32 cellular contexts compared by ENCODE assay signal in genomic region chr6:133635447-133635846, GRCh38.
"Had no signal": no experiment of that assay in that cellular context is flagged by ENCODE, and none has a peak within 500 bp of the region (broad histone marks: within the 10 kb centered on the region; RNA-seq: fewer than 3 reads in every experiment).

No MANE protein-coding gene starts in this region.

- H3K4me1 ChIP-seq: adrenal gland, body of pancreas had no signal

- H3K9me3 ChIP-seq: adrenal gland, body of pancreas, esophagus squamous epithelium, gastroesophageal sphincter had no signal

- H3K27ac ChIP-seq: adrenal gland, body of pancreas, epithelial cell of prostate, gastroesophageal sphincter, WERI-Rb-1 had no signal

- H3K27me3 ChIP-seq: adrenal gland, body of pancreas, esophagus squamous epithelium, gastroesophageal sphincter had no signal

- H3K4me3 ChIP-seq: adrenal gland, body of pancreas, esophagus squamous epithelium, gastroesophageal sphincter had no signal

- DNase-seq: activated B cell treated with CpG ODN at 0.5 μM for 24 hours; activated CD4-positive, alpha-beta T cell treated with anti-CD3 and anti-CD28 coated beads for 48 hours; activated CD4-positive, alpha-beta T cell treated with anti-CD3 and anti-CD28 coated beads, Interleukin-2, amount 50 U/mL, for 1 hour; activated CD4-positive, alpha-beta T cell treated with anti-CD3 and anti-CD28 coated beads, Interleukin-2, amount 50 U/mL, for 48 hours; activated CD8-positive, alpha-beta memory T cell treated with anti-CD3 and anti-CD28 coated beads, Interleukin-2, amount 10 ng/mL, durations not matched to agents 7 days and 5 days; activated CD8-positive, alpha-beta memory T cell treated with anti-CD3 and anti-CD28 coated beads, Interleukin-2, amount 50 U/mL, for 4 hours; activated CD8-positive, alpha-beta T cell treated with anti-CD3 and anti-CD28 coated beads, Interleukin-2, amount 10 ng/mL, durations not matched to agents 7 days and 5 days; activated effector memory CD4-positive, alpha-beta T cell treated with anti-CD3 and anti-CD28 coated beads, Interleukin-2, amount 50 U/mL, for 16 hours; activated naive CD4-positive, alpha-beta T cell treated with anti-CD3 and anti-CD28 coated beads for 36 hours; activated naive CD8-positive, alpha-beta T cell treated with anti-CD3 and anti-CD28 coated beads for 36 hours; activated naive CD8-positive, alpha-beta T cell treated with anti-CD3 and anti-CD28 coated beads, Interleukin-2, amount 50 U/mL, for 24 hours; activated T-cell treated with anti-CD3 and anti-CD28 coated beads, Interleukin-2, amount 50 U/mL, for 1 hour; activated T-cell treated with anti-CD3 and anti-CD28 coated beads, Interleukin-2, amount 50 U/mL, for 48 hours; adrenal gland; amygdala; aorta; body of pancreas; caudate nucleus; cortex of kidney; dermis blood vessel endothelial cell; effector CD4-positive, alpha-beta T cell; effector memory CD8-positive, alpha-beta T cell; esophagus squamous epithelium; foreskin melanocyte; head of caudate nucleus; T-helper 1 cell; T-helper 17 cell; T1000; WERI-Rb-1 had no signal

- FAIRE-seq: colon had no signal

- H3K36me3 ChIP-seq: adrenal gland, esophagus squamous epithelium, gastroesophageal sphincter, WERI-Rb-1 had no signal
